22 cellular contexts compared by ENCODE assay signal in genomic region chr17:13996758-13997157, GRCh38.
"Had no signal": no experiment of that assay in that cellular context is flagged by ENCODE, and none has a peak within 500 bp of the region (broad histone marks: within the 10 kb centered on the region; RNA-seq: fewer than 3 reads in every experiment).

No MANE protein-coding gene starts in this region.

- H3K27me3 ChIP-seq: neutrophil, pancreas, tibial artery had no signal

- H3K27ac ChIP-seq: lower lobe of right lung, neutrophil, pancreas, tibial artery had no signal

- H3K4me1 ChIP-seq: lower lobe of right lung, pancreas, tibial artery had no signal

- FAIRE-seq: endometrium, frontal cortex, pancreas had no signal

- H3K36me3 ChIP-seq: lower lobe of right lung, neutrophil, pancreas, tibial artery had no signal

- H3K9me3 ChIP-seq: lower lobe of right lung, neutrophil, pancreas, tibial artery had no signal

- H3K4me3 ChIP-seq: lower lobe of right lung, pancreas, skin epidermis, tibial artery had no signal

- ATAC-seq: left colon; lower lobe of right lung; naive thymus-derived CD8-positive, alpha-beta T cell; pancreas; right cardiac atrium; stimulated activated naive CD8-positive, alpha-beta T cell treated with anti-CD3 and anti-CD28 coated beads, Interleukin-15, amount 100 ng/mL, for 72 hours had no signal

- DNase-seq: activated CD4-positive, alpha-beta memory T cell treated with anti-CD3 and anti-CD28 coated beads for 36 hours; activated CD4-positive, alpha-beta T cell treated with anti-CD3 and anti-CD28 coated beads for 48 hours; activated effector memory CD4-positive, alpha-beta T cell treated with Interleukin-2 at 50 U/mL for 16 hours; activated naive CD4-positive, alpha-beta T cell treated with anti-CD3 and anti-CD28 coated beads for 36 hours; activated naive CD8-positive, alpha-beta T cell treated with anti-CD3 and anti-CD28 coated beads, Interleukin-2, amount 10 ng/mL, durations not matched to agents 7 days and 5 days; activated T-cell treated with anti-CD3 and anti-CD28 coated beads, Interleukin-2, amount 50 U/mL, for 48 hours; amniotic stem cell; effector CD4-positive, alpha-beta T cell; glutamatergic neuron; hypothalamus; left colon; lower lobe of right lung; naive thymus-derived CD8-positive, alpha-beta T cell; pancreas; right cardiac atrium; stimulated activated CD4-positive, alpha-beta T cell treated with anti-CD3 and anti-CD28 coated beads, Interleukin-1b, Interleukin-23, amount 100 ng/mL, for 48 hours; stimulated activated naive CD8-positive, alpha-beta T cell treated with anti-CD3 and anti-CD28 coated beads, Interleukin-15, amount 100 ng/mL, for 72 hours; tibial artery had no signal
